ENCODE assay signal across 12 cellular contexts in the genomic region with DNA sequence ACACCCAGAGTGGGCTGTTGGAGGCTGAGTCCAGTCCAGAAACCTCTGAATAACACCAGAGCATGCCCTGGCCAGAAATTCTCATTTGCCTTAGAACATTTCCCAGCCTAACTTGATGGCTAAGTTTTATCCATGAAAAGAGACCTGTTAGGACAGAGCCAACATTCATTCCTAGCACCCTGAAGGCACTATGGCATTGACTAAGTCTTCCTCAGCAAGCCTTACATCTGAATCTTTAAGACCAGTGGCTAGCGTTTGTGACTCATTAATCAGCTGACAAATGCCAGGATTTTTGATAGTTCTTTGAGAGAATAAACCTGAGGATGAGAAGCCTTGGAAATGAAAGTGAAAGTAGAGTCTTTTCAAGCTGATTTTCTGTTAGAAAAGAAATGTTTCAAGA.
DNase-seq lines count a peak whose midpoint lies in the region; ATAC-seq and TF ChIP-seq lines count a peak whose summit lies in the region.
"Had no signal": no experiment of that assay in that cellular context is flagged by ENCODE, and none has a peak within 500 bp of the region (broad histone marks: within the 10 kb centered on the region; RNA-seq: fewer than 3 reads in every experiment).

No MANE protein-coding gene starts in this region.

- H3K27ac ChIP-seq in RWPE2 (ENCODE audit: poor library complexity, severe bottlenecking), result no peak overlapping the region
- H3K27ac ChIP-seq in psoas muscle, result no peak overlapping the region

- intact Hi-C loops in psoas muscle (cut with DNase I), result no loop called here
- intact Hi-C loops in Caco-2 (cut with micrococcal nuclease; ENCODE audit: unreplicated experiment), result no loop called here

- ATAC-seq in activated naive CD8-positive, alpha-beta T cell treated with anti-CD3 and anti-CD28 coated beads, Interleukin-2, amount 10 ng/mL, durations not matched to agents 7 days and 5 days (ENCODE audit: low read depth), result no peak
- ATAC-seq in RWPE2 (ENCODE audit: low read depth) (peak; percentile 84), psoas muscle (no peak)

- DNase-seq in activated naive CD8-positive, alpha-beta T cell treated with anti-CD3 and anti-CD28 coated beads, Interleukin-2, amount 10 ng/mL, durations not matched to agents 7 days and 5 days, result no peak
- no peak for DNase-seq in activated naive CD8-positive, alpha-beta T cell treated with anti-CD3 and anti-CD28 coated beads for 36 hours
- DNase-seq in RWPE2 (ENCODE audit: low spot score) (no peak), fibroblast of mammary gland (ENCODE audit: low read depth) (peak; percentile 67), psoas muscle (no peak), GM10248 (ENCODE audit: extremely low spot score) (no peak), NCI-H1417 (lab: John Stamatoyannopoulos, UW) (no peak), Caco-2 (no peak)
- DNase-seq: activated CD4-positive, CD25-positive, alpha-beta regulatory T cell treated with anti-CD3 and anti-CD28 coated beads, Interleukin-2, amount 50 U/mL, for 72 hours; cortex of kidney; stimulated activated CD4-positive, alpha-beta T cell treated with anti-CD3 and anti-CD28 coated beads, Interleukin-4, amount 100 ng/mL, for 1 hour had no signal

- H3K36me3 ChIP-seq in RWPE2 (ENCODE audit: low read depth), result no peaks in the 10 kb centered on the region
- H3K36me3 ChIP-seq in psoas muscle (ENCODE audit: insufficient read depth in 1 of 2, low read depth in 1 of 2), result no peaks in the 10 kb centered on the region
- no peaks in the 10 kb centered on the region for H3K36me3 ChIP-seq in Caco-2 (ENCODE audit: control insufficient read depth, insufficient read depth, low read length)

- no peaks in the 10 kb centered on the region for H3K36me3 Mint-ChIP-seq in activated naive CD8-positive, alpha-beta T cell treated with anti-CD3 and anti-CD28 coated beads, Interleukin-2, amount 10 ng/mL, durations not matched to agents 7 days and 5 days
- H3K36me3 Mint-ChIP-seq in activated naive CD8-positive, alpha-beta T cell treated with anti-CD3 and anti-CD28 coated beads for 36 hours, result no peaks in the 10 kb centered on the region
- H3K36me3 Mint-ChIP-seq in Caco-2 (ENCODE audit: insufficient read depth, unreplicated experiment), result no peaks in the 10 kb centered on the region

- peaks cover 17% of the 10 kb centered on the region for H3K9me3 Mint-ChIP-seq in activated naive CD8-positive, alpha-beta T cell treated with anti-CD3 and anti-CD28 coated beads, Interleukin-2, amount 10 ng/mL, durations not matched to agents 7 days and 5 days
- H3K9me3 Mint-ChIP-seq in activated naive CD8-positive, alpha-beta T cell treated with anti-CD3 and anti-CD28 coated beads for 36 hours, result peaks cover 24% of the 10 kb centered on the region
- peaks cover 15% of the 10 kb centered on the region for H3K9me3 Mint-ChIP-seq in Caco-2 (ENCODE audit: unreplicated experiment)

- CTCF ChIA-PET in GM10248 (lab: Yijun Ruan, JAX) (interaction anchor here (0.8 kb wide), 1 partner anchor 1239 kb away, joined by 3 read pairs; no protein-coding TSS in a partner anchor), Caco-2 (lab: Charles Lee) (no interaction called here)

- no peak overlapping the region for H3K27ac Mint-ChIP-seq in activated naive CD8-positive, alpha-beta T cell treated with anti-CD3 and anti-CD28 coated beads, Interleukin-2, amount 10 ng/mL, durations not matched to agents 7 days and 5 days
- H3K27ac Mint-ChIP-seq in activated naive CD8-positive, alpha-beta T cell treated with anti-CD3 and anti-CD28 coated beads for 36 hours, result no peak overlapping the region
- no peak overlapping the region for H3K27ac Mint-ChIP-seq in Caco-2 (ENCODE audit: unreplicated experiment)
- H3K27ac Mint-ChIP-seq: memory B cell had no signal

- H3K9me3 ChIP-seq in RWPE2 (ENCODE audit: severe bottlenecking), result peaks cover 13% of the 10 kb centered on the region
- peaks cover 17% of the 10 kb centered on the region for H3K9me3 ChIP-seq in psoas muscle
- H3K9me3 ChIP-seq in Caco-2, result peaks cover 3% of the 10 kb centered on the region; the same call in 1 of the 2 replicates

- WGBS in psoas muscle, 3 donors, result 32 to 40% (median 37%) methylated on average over 1 of the region's 1 CpG

- no TSS peak for BruUV-seq in Caco-2 (replicated peaks; lab: Mats Ljungman, UMichigan)

- H3K4me1 ChIP-seq in RWPE2 (ENCODE audit: insufficient read depth, poor library complexity, severe bottlenecking) (no peaks in the 10 kb centered on the region), psoas muscle (no peaks in the 10 kb centered on the region), Caco-2 (no peaks in the 10 kb centered on the region)

- no peaks in the 10 kb centered on the region for H3K27me3 Mint-ChIP-seq in activated naive CD8-positive, alpha-beta T cell treated with anti-CD3 and anti-CD28 coated beads, Interleukin-2, amount 10 ng/mL, durations not matched to agents 7 days and 5 days
- no peaks in the 10 kb centered on the region for H3K27me3 Mint-ChIP-seq in activated naive CD8-positive, alpha-beta T cell treated with anti-CD3 and anti-CD28 coated beads for 36 hours
- no peaks in the 10 kb centered on the region for H3K27me3 Mint-ChIP-seq in Caco-2 (ENCODE audit: insufficient read depth, unreplicated experiment)
- H3K27me3 Mint-ChIP-seq: memory B cell had no signal

- peak overlapping the region; percentile 35 for H3K4me3 Mint-ChIP-seq in activated naive CD8-positive, alpha-beta T cell treated with anti-CD3 and anti-CD28 coated beads, Interleukin-2, amount 10 ng/mL, durations not matched to agents 7 days and 5 days
- no peak overlapping the region for H3K4me3 Mint-ChIP-seq in activated naive CD8-positive, alpha-beta T cell treated with anti-CD3 and anti-CD28 coated beads for 36 hours
- no peak overlapping the region for H3K4me3 Mint-ChIP-seq in Caco-2 (ENCODE audit: unreplicated experiment)

- peaks cover 3% of the 10 kb centered on the region for H3K4me1 Mint-ChIP-seq in activated naive CD8-positive, alpha-beta T cell treated with anti-CD3 and anti-CD28 coated beads, Interleukin-2, amount 10 ng/mL, durations not matched to agents 7 days and 5 days
- H3K4me1 Mint-ChIP-seq in activated naive CD8-positive, alpha-beta T cell treated with anti-CD3 and anti-CD28 coated beads for 36 hours, result no peaks in the 10 kb centered on the region
- H3K4me1 Mint-ChIP-seq in Caco-2 (ENCODE audit: low read depth, unreplicated experiment), result no peaks in the 10 kb centered on the region

- no peaks in the 10 kb centered on the region for H3K27me3 ChIP-seq in RWPE2 (ENCODE audit: insufficient read depth, poor library complexity, severe bottlenecking)
- H3K27me3 ChIP-seq in psoas muscle (ENCODE audit: insufficient read depth in 3 of 3, low read length in 2 of 3), result no peaks in the 10 kb centered on the region
- H3K27me3 ChIP-seq in Caco-2 (replicated peaks; ENCODE audit: control insufficient read depth, insufficient read depth, low read length), result no peaks in the 10 kb centered on the region

- TF ChIP-seq CTCF in RWPE2 (IDR thresholded peaks at IDR 0.05; ENCODE audit: poor library complexity, severe bottlenecking), result no peak
- TF ChIP-seq CTCF in fibroblast of mammary gland (conservative IDR thresholded peaks at IDR 0.05; ENCODE audit: control insufficient read depth, insufficient read depth, low read depth, low read length), result no peak
- TF ChIP-seq CTCF in psoas muscle (IDR thresholded peaks at IDR 0.05), result no peak
- TF ChIP-seq CTCF in GM10248 (IDR thresholded peaks at IDR 0.05; ENCODE audit: control extremely low read depth, extremely low read depth, low read depth, missing control alignments), result no peak
- no peak for TF ChIP-seq CTCF in Caco-2 (IDR thresholded peaks at IDR 0.05; ENCODE audit: insufficient read depth in 1 of 2, low read depth in 1 of 2, low read length in 1 of 2, severe bottlenecking in 1 of 2, unreplicated experiment in 1 of 2)

- POLR2A ChIA-PET in activated naive CD8-positive, alpha-beta T cell treated with anti-CD3 and anti-CD28 coated beads, Interleukin-2, amount 10 ng/mL, durations not matched to agents 7 days and 5 days (lab: Charles Lee), result no interaction called here
- POLR2A ChIA-PET in GM10248 (lab: Yijun Ruan, JAX), result no interaction called here
- POLR2A ChIA-PET in Caco-2 (lab: Charles Lee), result no interaction called here

- H3K4me3 ChIP-seq in RWPE2 (ENCODE audit: severe bottlenecking) (no peak overlapping the region), fibroblast of mammary gland (ENCODE audit: control insufficient read depth, low read depth, low read length) (no peak overlapping the region), psoas muscle (no peak overlapping the region), Caco-2 (ENCODE audit: low read depth, low read length) (no peak overlapping the region)
